Comparison of ENCODE assay signal across 1 cellular context in the genomic region with DNA sequence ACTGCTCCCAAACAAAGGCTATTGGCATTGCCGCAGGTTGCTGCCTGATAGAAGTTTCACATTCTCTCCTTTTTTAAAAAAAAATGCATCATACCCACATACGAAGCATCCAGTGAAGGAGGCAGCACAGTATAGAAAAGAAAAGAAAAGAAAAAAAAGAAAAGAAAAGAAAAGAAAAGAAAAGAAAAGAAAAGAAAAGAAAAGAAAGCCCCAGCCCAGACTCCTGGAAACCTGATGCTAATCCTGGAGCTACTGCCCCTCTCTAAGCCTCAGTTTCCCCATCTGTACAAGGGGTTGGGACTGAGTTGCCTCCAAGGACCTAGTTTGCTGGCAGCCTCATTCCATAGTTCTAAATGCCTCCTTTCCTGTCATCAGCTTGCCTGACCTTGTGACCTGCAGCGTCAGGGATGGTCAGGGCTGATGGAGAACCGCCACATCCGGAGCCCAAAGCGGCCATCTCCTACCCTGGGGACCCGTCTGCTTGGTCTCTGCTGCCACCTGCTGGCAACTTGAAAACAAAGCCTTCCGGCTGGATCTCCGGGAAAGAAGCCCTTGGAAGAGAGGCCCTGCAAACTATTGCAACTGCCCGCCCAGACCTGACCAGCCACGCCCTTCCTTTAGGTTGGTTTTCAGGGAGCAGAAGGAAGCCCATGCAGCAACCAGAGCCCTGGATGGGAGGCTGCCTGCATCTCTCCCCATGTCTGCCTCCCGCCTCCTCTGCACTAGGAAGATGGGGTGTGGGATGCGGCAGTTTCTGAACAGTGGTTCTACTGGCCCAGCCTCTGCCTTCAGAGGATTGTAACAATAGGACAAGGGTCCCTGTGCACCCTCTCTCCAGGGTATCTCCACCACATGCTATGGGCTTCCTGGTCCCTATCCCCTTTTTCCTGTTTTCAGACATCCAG.
TF ChIP-seq lines count a peak whose summit lies in the region.

No MANE protein-coding gene starts in this region.

TF ChIP-seq in K562, 482 proteins besides CTCF, POLR2A, EP300 and RAD21 (continued from another document):
- TF ChIP-seq, protein P1, sequence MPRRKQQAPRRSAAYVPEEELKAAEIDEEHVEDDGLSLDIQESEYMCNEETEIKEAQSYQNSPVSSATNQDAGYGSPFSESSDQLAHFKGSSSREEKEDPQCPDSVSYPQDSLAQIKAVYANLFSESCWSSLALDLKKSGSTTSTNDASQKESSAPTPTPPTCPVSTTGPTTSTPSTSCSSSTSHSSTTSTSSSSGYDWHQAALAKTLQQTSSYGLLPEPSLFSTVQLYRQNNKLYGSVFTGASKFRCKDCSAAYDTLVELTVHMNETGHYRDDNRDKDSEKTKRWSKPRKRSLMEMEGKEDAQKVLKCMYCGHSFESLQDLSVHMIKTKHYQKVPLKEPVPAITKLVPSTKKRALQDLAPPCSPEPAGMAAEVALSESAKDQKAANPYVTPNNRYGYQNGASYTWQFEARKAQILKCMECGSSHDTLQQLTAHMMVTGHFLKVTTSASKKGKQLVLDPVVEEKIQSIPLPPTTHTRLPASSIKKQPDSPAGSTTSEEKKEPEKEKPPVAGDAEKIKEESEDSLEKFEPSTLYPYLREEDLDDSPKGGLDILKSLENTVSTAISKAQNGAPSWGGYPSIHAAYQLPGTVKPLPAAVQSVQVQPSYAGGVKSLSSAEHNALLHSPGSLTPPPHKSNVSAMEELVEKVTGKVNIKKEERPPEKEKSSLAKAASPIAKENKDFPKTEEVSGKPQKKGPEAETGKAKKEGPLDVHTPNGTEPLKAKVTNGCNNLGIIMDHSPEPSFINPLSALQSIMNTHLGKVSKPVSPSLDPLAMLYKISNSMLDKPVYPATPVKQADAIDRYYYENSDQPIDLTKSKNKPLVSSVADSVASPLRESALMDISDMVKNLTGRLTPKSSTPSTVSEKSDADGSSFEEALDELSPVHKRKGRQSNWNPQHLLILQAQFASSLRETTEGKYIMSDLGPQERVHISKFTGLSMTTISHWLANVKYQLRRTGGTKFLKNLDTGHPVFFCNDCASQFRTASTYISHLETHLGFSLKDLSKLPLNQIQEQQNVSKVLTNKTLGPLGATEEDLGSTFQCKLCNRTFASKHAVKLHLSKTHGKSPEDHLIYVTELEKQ (CRISPR knock-in tag; IDR thresholded peaks at IDR 0.05) = no peak
- TF ChIP-seq RBM25 (IDR thresholded peaks at IDR 0.05; ENCODE audit: low read depth, low read length, severe bottlenecking) (no peak), NR2C1 (IDR thresholded peaks at IDR 0.05) (peak; percentile 45; the same call in 1 of the 2 replicates), NR2C1 (tag; IDR thresholded peaks at IDR 0.05) (peak; percentile 75), NR2C2 (CRISPR knock-in tag; IDR thresholded peaks at IDR 0.05) (no peak), NR2C2 (tag; IDR thresholded peaks at IDR 0.05) (peak; percentile 83), YY1 (IDR thresholded peaks at IDR 0.05; ENCODE audit: borderline replicate concordance in 1 of 3, control insufficient read depth in 1 of 3, extremely low read depth in 1 of 3, insufficient read depth in 3 of 3, insufficient read length in 1 of 3, insufficient replicate concordance in 2 of 3, low read depth in 1 of 3, low read length in 2 of 3) (peak in 2 of 3 experiments; percentile 62 to 64), ARID2 (IDR thresholded peaks at IDR 0.05) (peak; percentile 34; the same call in 1 of the 2 replicates), ETV5 (CRISPR knock-in tag; IDR thresholded peaks at IDR 0.05; ENCODE audit: low read depth) (peak; percentile 92), BACH1 (tag; IDR thresholded peaks at IDR 0.05) (no peak), HDAC2 (IDR thresholded peaks at IDR 0.05) (0 out of 2 replicates have a peak, but pooled peaks have one; percentile 28), CTBP1 (IDR thresholded peaks at IDR 0.05; ENCODE audit: borderline replicate concordance) (peak; percentile 96), COPS2 (conservative IDR thresholded peaks at IDR 0.05) (no peak), TFAP4 (CRISPR knock-in tag; IDR thresholded peaks at IDR 0.05; ENCODE audit: borderline replicate concordance) (peak; percentile 75; the same call in 1 of the 2 replicates), KDM1A (IDR thresholded peaks at IDR 0.05) (peak; percentile 26 to 52; a peak in 3 of 4 replicates), STAT5B (CRISPR knock-in tag; IDR thresholded peaks at IDR 0.05) (no peak), ZNF695 (CRISPR knock-in tag; IDR thresholded peaks at IDR 0.05) (no peak), ETV1 (tag; conservative IDR thresholded peaks at IDR 0.05; ENCODE audit: low read depth) (peak; percentile 94), RREB1 (CRISPR knock-in tag; IDR thresholded peaks at IDR 0.05) (peak; percentile 73; the same call in 1 of the 2 replicates), CC2D1A (IDR thresholded peaks at IDR 0.05) (peak; percentile 42; the same call in 1 of the 2 replicates), MEIS2 (IDR thresholded peaks at IDR 0.05; ENCODE audit: partially characterized antibody) (peak; percentile 82), CREM (IDR thresholded peaks at IDR 0.05; ENCODE audit: low read depth) (peak; percentile 35), LCOR (CRISPR knock-in tag; IDR thresholded peaks at IDR 0.05) (0 out of 2 replicates have a peak, but pooled peaks have one; percentile 37), JUND (IDR thresholded peaks at IDR 0.05; ENCODE audit: borderline replicate concordance, low read depth, low read length) (peak; percentile 47; the same call in 1 of the 2 replicates), JUND (tag; IDR thresholded peaks at IDR 0.05; ENCODE audit: borderline replicate concordance, low read depth, low read length) (no peak), ZNF707 (CRISPR knock-in tag; conservative IDR thresholded peaks at IDR 0.05) (no peak), DACH1 (IDR thresholded peaks at IDR 0.05; ENCODE audit: partially characterized antibody) (no peak), SMC3 (conservative IDR thresholded peaks at IDR 0.05; ENCODE audit: insufficient read depth, low read depth, low read length) (peak; percentile 77), HDAC3 (IDR thresholded peaks at IDR 0.05; ENCODE audit: borderline replicate concordance, partially characterized antibody) (no peak), RB1 (IDR thresholded peaks at IDR 0.05; ENCODE audit: low read depth) (peak; percentile 46; the same call in 1 of the 2 replicates), CXXC5 (CRISPR knock-in tag; IDR thresholded peaks at IDR 0.05) (peak; percentile 20; the same call in 1 of the 2 replicates), RCOR1 (IDR thresholded peaks at IDR 0.05; ENCODE audit: borderline replicate concordance in 1 of 2, low read depth in 2 of 2, low read length in 2 of 2) (peak; percentile 42 to 92; a peak in 3 of 4 replicates), RAD51 (IDR thresholded peaks at IDR 0.05; ENCODE audit: borderline replicate concordance, low read depth) (0 out of 2 replicates have a peak, but pooled peaks have one; percentile 13), PBX2 (CRISPR knock-in tag; IDR thresholded peaks at IDR 0.05; ENCODE audit: low read depth) (no peak), PBX2 (tag; conservative IDR thresholded peaks at IDR 0.05; ENCODE audit: low read depth) (no peak; the same call in 1 of the 2 replicates)
- TF ChIP-seq, protein P2, sequence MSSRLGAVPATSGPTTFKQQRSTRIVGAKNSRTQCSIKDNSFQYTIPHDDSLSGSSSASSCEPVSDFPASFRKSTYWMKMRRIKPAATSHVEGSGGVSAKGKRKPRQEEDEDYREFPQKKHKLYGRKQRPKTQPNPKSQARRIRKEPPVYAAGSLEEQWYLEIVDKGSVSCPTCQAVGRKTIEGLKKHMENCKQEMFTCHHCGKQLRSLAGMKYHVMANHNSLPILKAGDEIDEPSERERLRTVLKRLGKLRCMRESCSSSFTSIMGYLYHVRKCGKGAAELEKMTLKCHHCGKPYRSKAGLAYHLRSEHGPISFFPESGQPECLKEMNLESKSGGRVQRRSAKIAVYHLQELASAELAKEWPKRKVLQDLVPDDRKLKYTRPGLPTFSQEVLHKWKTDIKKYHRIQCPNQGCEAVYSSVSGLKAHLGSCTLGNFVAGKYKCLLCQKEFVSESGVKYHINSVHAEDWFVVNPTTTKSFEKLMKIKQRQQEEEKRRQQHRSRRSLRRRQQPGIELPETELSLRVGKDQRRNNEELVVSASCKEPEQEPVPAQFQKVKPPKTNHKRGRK (tag; IDR thresholded peaks at IDR 0.05) = peak; percentile 55
- TF ChIP-seq, protein P3, sequence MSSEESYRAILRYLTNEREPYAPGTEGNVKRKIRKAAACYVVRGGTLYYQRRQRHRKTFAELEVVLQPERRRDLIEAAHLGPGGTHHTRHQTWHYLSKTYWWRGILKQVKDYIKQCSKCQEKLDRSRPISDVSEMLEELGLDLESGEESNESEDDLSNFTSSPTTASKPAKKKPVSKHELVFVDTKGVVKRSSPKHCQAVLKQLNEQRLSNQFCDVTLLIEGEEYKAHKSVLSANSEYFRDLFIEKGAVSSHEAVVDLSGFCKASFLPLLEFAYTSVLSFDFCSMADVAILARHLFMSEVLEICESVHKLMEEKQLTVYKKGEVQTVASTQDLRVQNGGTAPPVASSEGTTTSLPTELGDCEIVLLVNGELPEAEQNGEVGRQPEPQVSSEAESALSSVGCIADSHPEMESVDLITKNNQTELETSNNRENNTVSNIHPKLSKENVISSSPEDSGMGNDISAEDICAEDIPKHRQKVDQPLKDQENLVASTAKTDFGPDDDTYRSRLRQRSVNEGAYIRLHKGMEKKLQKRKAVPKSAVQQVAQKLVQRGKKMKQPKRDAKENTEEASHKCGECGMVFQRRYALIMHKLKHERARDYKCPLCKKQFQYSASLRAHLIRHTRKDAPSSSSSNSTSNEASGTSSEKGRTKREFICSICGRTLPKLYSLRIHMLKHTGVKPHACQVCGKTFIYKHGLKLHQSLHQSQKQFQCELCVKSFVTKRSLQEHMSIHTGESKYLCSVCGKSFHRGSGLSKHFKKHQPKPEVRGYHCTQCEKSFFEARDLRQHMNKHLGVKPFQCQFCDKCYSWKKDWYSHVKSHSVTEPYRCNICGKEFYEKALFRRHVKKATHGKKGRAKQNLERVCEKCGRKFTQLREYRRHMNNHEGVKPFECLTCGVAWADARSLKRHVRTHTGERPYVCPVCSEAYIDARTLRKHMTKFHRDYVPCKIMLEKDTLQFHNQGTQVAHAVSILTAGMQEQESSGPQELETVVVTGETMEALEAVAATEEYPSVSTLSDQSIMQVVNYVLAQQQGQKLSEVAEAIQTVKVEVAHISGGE (CRISPR knock-in tag; IDR thresholded peaks at IDR 0.05) = no peak
TF ChIP-seq in K562: peak in this region for 25.
